In genomic region chr20:38952153-38952552, GRCh38 we compare ENCODE assay signal across 1 cellular context.
TF ChIP-seq lines count a peak whose summit lies in the region.

No MANE protein-coding gene starts in this region.

TF ChIP-seq in endothelial cell of umbilical vein, 7 proteins besides CTCF, POLR2A, EP300 and RAD21:
- TF ChIP-seq JUN (IDR thresholded peaks at IDR 0.05; ENCODE audit: borderline replicate concordance, insufficient read depth, insufficient read length, low read depth) (no peak), EZH2 (IDR thresholded peaks at IDR 0.05; ENCODE audit: borderline replicate concordance, low read depth, low read length, severe bottlenecking) (no peak), POLR2AphosphoS5 (IDR thresholded peaks at IDR 0.05; ENCODE audit: insufficient read depth, low read depth, low read length) (no peak), MYC (IDR thresholded peaks at IDR 0.05; ENCODE audit: low read depth, low read length) (no peak), MAX (IDR thresholded peaks at IDR 0.05; ENCODE audit: insufficient read depth, insufficient read length) (no peak), FOS (IDR thresholded peaks at IDR 0.05; ENCODE audit: borderline replicate concordance, insufficient read depth, low read length) (no peak), GATA2 (IDR thresholded peaks at IDR 0.05; ENCODE audit: insufficient read depth, insufficient read length, low read depth, low read length) (no peak)
